In genomic region chr2:68466361-68466777, GRCh38 we compare ENCODE assay signal across 8 cellular contexts. TPM values are rescaled to one million over a fixed set of nuclear protein-coding genes. Genes with fewer than 3 reads are reported as not detected.
DNase-seq lines count a peak whose midpoint lies in the region; ATAC-seq and TF ChIP-seq lines count a peak whose summit lies in the region.

No MANE protein-coding gene starts in this region.

- no peaks in the 10 kb centered on the region for H3K36me3 ChIP-seq in left lung

- intact Hi-C loops in left lung (cut with DNase I): no loop called here

- peak overlapping the region; percentile 97 to 100 (median 99) for H3K4me3 Mint-ChIP-seq in brain

- no peaks in the 10 kb centered on the region for H3K9me3 Mint-ChIP-seq in brain

- TF ChIP-seq CTCF in brain (conservative IDR thresholded peaks at IDR 0.05) (peak in 1 of 2 experiments; percentile 7), left lung (IDR thresholded peaks at IDR 0.05) (no peak)

- no peaks in the 10 kb centered on the region for H3K9me3 ChIP-seq in left lung

- DNase-seq in SKM-1 treated with dmso at 0.1 percent for 144 hours (lab: John Stamatoyannopoulos, UW; ENCODE audit: unreplicated experiment): peak; percentile 38
- DNase-seq in SKM-1 (lab: John Stamatoyannopoulos, UW; ENCODE audit: unreplicated experiment): no peak
- DNase-seq in T-helper 9 cell: peak; percentile 41
- DNase-seq in left lung: no peak
- peak; percentile 35 to 57 (median 43) for DNase-seq in stimulated activated CD4-positive, alpha-beta T cell treated with anti-CD3 and anti-CD28 coated beads, TNF-alpha, amount 100 ng/mL, for 48 hours (ENCODE audit: low read depth in 3 of 3)
- DNase-seq in KG1 (lab: John Stamatoyannopoulos, UW): no peak

- ATAC-seq in left lung (peak; percentile 2), GM18868 (IDR thresholded peaks at IDR 0.05; ENCODE audit: unreplicated experiment) (no peak)

- no peaks in the 10 kb centered on the region for H3K36me3 Mint-ChIP-seq in brain

- peak overlapping the region; percentile 84 to 89 for H3K27ac ChIP-seq in left lung

- peaks cover 12% of the 10 kb centered on the region for H3K27me3 Mint-ChIP-seq in brain

- H3K27me3 ChIP-seq in left lung: no peaks in the 10 kb centered on the region

- peak overlapping the region; percentile 91 to 96 (median 94) for H3K27ac Mint-ChIP-seq in brain

- peak overlapping the region; percentile 79 to 85 for H3K4me3 ChIP-seq in left lung

- H3K4me1 ChIP-seq in left lung: peaks cover 0 to 23% of the 10 kb centered on the region in 2 donors

- peaks cover 37% of the 10 kb centered on the region for H3K4me1 Mint-ChIP-seq in brain

RNA-seq across cellular contexts. Expression of gene FBXO48, which starts 0.7 kb away (rescaled TPM):
- polyA plus RNA-seq in brain (ENCODE audit: insufficient read depth, low read depth, low replicate concordance): 0.64 TPM
- total RNA-seq in left lung: 1 to 10 TPM; 1.5 TPM

RNA-seq across cellular contexts. Expression of gene APLF, which starts 1.0 kb away (rescaled TPM):
- 0.24 TPM for polyA plus RNA-seq in brain (ENCODE audit: insufficient read depth, low read depth, low replicate concordance)
- 1 to 10 TPM; 3.6 to 4.3 TPM for total RNA-seq in left lung

Comparison
In these comparisons a context has a peak if more than half of its experiments do, and no peak if none do; other contexts are left out.
1. DNase-seq: peak in SKM-1 treated with dmso at 0.1 percent for 144 hours (single experiment), T-helper 9 cell (single experiment) and stimulated activated CD4-positive, alpha-beta T cell treated with anti-CD3 and anti-CD28 coated beads, TNF-alpha, amount 100 ng/mL, for 48 hours (3 of 3); none in SKM-1 (single experiment), left lung (0 of 2) and KG1 (single experiment).